In the genomic region with DNA sequence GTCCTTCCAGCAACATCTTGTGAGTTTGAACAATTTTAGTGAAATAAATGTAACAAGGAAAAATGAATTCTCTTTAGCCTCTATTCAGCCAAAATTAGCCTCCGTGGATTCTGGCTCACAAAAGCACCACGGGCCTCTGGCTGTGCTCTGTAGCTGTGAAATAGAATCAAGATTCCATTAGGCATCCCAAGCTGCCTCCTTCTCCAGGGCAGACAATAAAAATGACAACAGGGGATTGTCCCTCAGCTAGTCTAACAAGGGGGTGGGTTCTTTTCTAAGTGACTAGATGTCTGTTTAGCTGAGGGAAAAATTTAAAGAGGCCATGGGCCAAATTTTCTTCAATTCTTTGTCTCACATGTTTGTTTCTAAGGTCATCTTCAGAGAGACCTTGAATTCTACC, we compare ENCODE assay signal across 14 cellular contexts.
DNase-seq lines count a peak whose midpoint lies in the region; ATAC-seq and TF ChIP-seq lines count a peak whose summit lies in the region.
"Had no signal": no experiment of that assay in that cellular context is flagged by ENCODE, and none has a peak within 500 bp of the region (broad histone marks: within the 10 kb centered on the region; RNA-seq: fewer than 3 reads in every experiment).

No MANE protein-coding gene starts in this region.

- no peaks in the 10 kb centered on the region for H3K23me2 ChIP-seq in H9 (ENCODE audit: insufficient read length, low read depth, low read length, poor library complexity, severe bottlenecking)

- no peaks in the 10 kb centered on the region for H3K79me1 ChIP-seq in H9 (ENCODE audit: insufficient read depth, low read depth, low read length, poor library complexity, severe bottlenecking)

- H3K9me3 ChIP-seq in H9 (ENCODE audit: control insufficient read depth, low read depth, low read length) (no peaks in the 10 kb centered on the region), endodermal cell (ENCODE audit: control insufficient read depth, low read length) (no peaks in the 10 kb centered on the region)
- H3K9me3 ChIP-seq: A549 had no signal

- H3K36me3 ChIP-seq in endodermal cell (ENCODE audit: control insufficient read depth, insufficient read depth, low read length) = no peaks in the 10 kb centered on the region

- no peak overlapping the region for H3K4me3 Mint-ChIP-seq in H9
- H3K4me3 Mint-ChIP-seq in endodermal cell = no peak overlapping the region
- H3K4me3 Mint-ChIP-seq: CD14-positive monocyte; CD8-positive, alpha-beta T cell had no signal

- ATAC-seq in activated naive CD4-positive, alpha-beta T cell treated with anti-CD3 and anti-CD28 coated beads, Interleukin-2, amount 50 U/mL, for 72 hours = no peak
- no peak for ATAC-seq in GM18870 (IDR thresholded peaks at IDR 0.05; ENCODE audit: unreplicated experiment)
- ATAC-seq: A549; CD8-positive, alpha-beta T cell had no signal

- no peak overlapping the region for H3K4me3 ChIP-seq in endodermal cell (ENCODE audit: low read length)
- H3K4me3 ChIP-seq: A549 had no signal

- WGBS in H9 (ENCODE audit: extremely low coverage, insufficient read length, low lambda C conversion rate) = no CpG with 5 or more reads among the region's 2 CpGs
- WGBS in endodermal cell (ENCODE audit: insufficient coverage in 1 of 2, insufficient read length in 1 of 2), 2 experiments = 33 to 71% methylated on average over 1 to 2 of the region's 2 CpGs

- H2AK5ac ChIP-seq in H9 (ENCODE audit: insufficient read length, low read length) = no peak overlapping the region

- H3K27ac Mint-ChIP-seq in H9 = peak overlapping the region; percentile 18 to 69 (median 40); a peak in 2 of 7 replicates
- H3K27ac Mint-ChIP-seq in endodermal cell = no peak overlapping the region
- H3K27ac Mint-ChIP-seq in activated naive CD4-positive, alpha-beta T cell treated with anti-CD3 and anti-CD28 coated beads, Interleukin-2, amount 50 U/mL, for 72 hours = no peak overlapping the region
- H3K27ac Mint-ChIP-seq: CD14-positive monocyte; CD8-positive, alpha-beta T cell had no signal

- H2BK5ac ChIP-seq in H9 (ENCODE audit: insufficient read length, low read length) = no peak overlapping the region

- H3K4me2 ChIP-seq in H9 (ENCODE audit: insufficient read depth, insufficient read length, low read length) = no peak overlapping the region
- H3K4me2 ChIP-seq: A549 had no signal

- no peak overlapping the region for H3K4ac ChIP-seq in H9 (ENCODE audit: low read depth, low read length)

- H3K9me3 Mint-ChIP-seq in H9 (no peaks in the 10 kb centered on the region), endodermal cell (no peaks in the 10 kb centered on the region)
- H3K9me3 Mint-ChIP-seq in activated naive CD4-positive, alpha-beta T cell treated with anti-CD3 and anti-CD28 coated beads, Interleukin-2, amount 50 U/mL, for 72 hours = peaks cover 0 to 4% of the 10 kb centered on the region in 2 donors

- H3K27me3 Mint-ChIP-seq in H9 (ENCODE audit: low read depth) = no peaks in the 10 kb centered on the region
- no peaks in the 10 kb centered on the region for H3K27me3 Mint-ChIP-seq in endodermal cell (ENCODE audit: insufficient read depth)

- no peak overlapping the region for H2BK12ac ChIP-seq in H9 (ENCODE audit: insufficient read length, low read depth, low read length)

- no peak overlapping the region for H3K18ac ChIP-seq in H9 (ENCODE audit: insufficient read length, low read depth, low read length)

- H2BK15ac ChIP-seq in H9 (ENCODE audit: low read depth, low read length) = no peak overlapping the region

- H4K91ac ChIP-seq in H9 (ENCODE audit: insufficient read length, low read depth, low read length) = no peak overlapping the region

- H3K27me3 ChIP-seq in H9 (ENCODE audit: insufficient read depth, low read length) (no peaks in the 10 kb centered on the region), endodermal cell (ENCODE audit: control insufficient read depth, insufficient read depth, low read length, poor library complexity, severe bottlenecking) (no peaks in the 10 kb centered on the region)

- H3T11ph ChIP-seq in H9 (ENCODE audit: low read length) = no peak overlapping the region

- no peaks in the 10 kb centered on the region for H3K36me3 Mint-ChIP-seq in H9 (ENCODE audit: insufficient read depth in 1 of 3, low read depth in 3 of 3)
- no peaks in the 10 kb centered on the region for H3K36me3 Mint-ChIP-seq in endodermal cell (ENCODE audit: low read depth)
- no peaks in the 10 kb centered on the region for H3K36me3 Mint-ChIP-seq in activated naive CD4-positive, alpha-beta T cell treated with anti-CD3 and anti-CD28 coated beads, Interleukin-2, amount 50 U/mL, for 72 hours
- H3K36me3 Mint-ChIP-seq: CD14-positive monocyte; CD8-positive, alpha-beta T cell had no signal

- no peaks in the 10 kb centered on the region for H4K20me1 ChIP-seq in H9 (ENCODE audit: control insufficient read depth, insufficient read depth, insufficient read length)

- H3K4me1 ChIP-seq in H9 (ENCODE audit: insufficient read depth, low read length) (no peaks in the 10 kb centered on the region), endodermal cell (ENCODE audit: control insufficient read depth, insufficient read depth, low read length) (no peaks in the 10 kb centered on the region)
- H3K4me1 ChIP-seq: A549 had no signal

- H3K23ac ChIP-seq in H9 (ENCODE audit: insufficient read length, low read depth, low read length) = no peak overlapping the region

- H3K9ac ChIP-seq in H9 (ENCODE audit: extremely low read depth, insufficient read length, low read length) (no peak overlapping the region), endodermal cell (ENCODE audit: extremely low read depth, low read length, poor library complexity, severe bottlenecking) (no peak overlapping the region)

- H3K79me2 ChIP-seq in H9 (ENCODE audit: insufficient read depth, low read length) = no peaks in the 10 kb centered on the region

- TF ChIP-seq CTCF in H9 (conservative IDR thresholded peaks at IDR 0.05) (no peak), endodermal cell (conservative IDR thresholded peaks at IDR 0.05) (no peak)

- H3K4me1 Mint-ChIP-seq in H9 (peaks cover 9 to 10% of the 10 kb centered on the region in 2 experiments), endodermal cell (no peaks in the 10 kb centered on the region)
- H3K4me1 Mint-ChIP-seq: CD14-positive monocyte had no signal

- no peak overlapping the region for H3K27ac ChIP-seq in H9 (ENCODE audit: insufficient read length, low read depth, low read length)
- peak overlapping the region; percentile 85 for H3K27ac ChIP-seq in endodermal cell (ENCODE audit: low read depth, low read length)
- H3K27ac ChIP-seq: A549, HL-60 had no signal

- no peak overlapping the region for H4K8ac ChIP-seq in H9 (replicated peaks; ENCODE audit: insufficient read length, low read depth, low read length)

- H4K5ac ChIP-seq in H9 (ENCODE audit: insufficient read length, low read depth, low read length) = no peak overlapping the region

- H2BK20ac ChIP-seq in H9 (ENCODE audit: low read depth, low read length, poor library complexity, severe bottlenecking) = no peak overlapping the region

- no peak overlapping the region for H2BK120ac ChIP-seq in H9 (ENCODE audit: low read depth, low read length, poor library complexity, severe bottlenecking)

- H3K56ac ChIP-seq in H9 (ENCODE audit: insufficient read length, low read depth, low read length) = no peak overlapping the region

- DNase-seq in H9 = no peak
- DNase-seq in NCI-H2227 treated with DMSO at 0.1 percent for 48 hours (lab: John Stamatoyannopoulos, UW) = peak; percentile 41
- DNase-seq in endodermal cell = no peak
- peak; percentile 43 for DNase-seq in retina
- DNase-seq in activated naive CD4-positive, alpha-beta T cell treated with anti-CD3 and anti-CD28 coated beads, Interleukin-2, amount 50 U/mL, for 72 hours (ENCODE audit: low spot score in 2 of 2) = no peak
- DNase-seq in activated T-cell treated with anti-CD3 and anti-CD28 coated beads, Interleukin-2, amount 50 U/mL, for 1 hour = no peak
- DNase-seq: CD8-positive, alpha-beta T cell; COR-L47; DMS153; DND-41 had no signal

- peak overlapping the region; percentile 25 for H2AFZ ChIP-seq in H9 (ENCODE audit: low read length)

- H3K14ac ChIP-seq in H9 (ENCODE audit: insufficient read depth, low read length) = no peak overlapping the region

Comparison
In these comparisons a context has a peak if more than half of its experiments do, and no peak if none do; other contexts are left out.
1. DNase-seq: peak in NCI-H2227 treated with DMSO at 0.1 percent for 48 hours (single experiment) and retina (single experiment); none in H9 (single experiment), endodermal cell (single experiment), activated naive CD4-positive, alpha-beta T cell treated with anti-CD3 and anti-CD28 coated beads, Interleukin-2, amount 50 U/mL, for 72 hours (0 of 2) and activated T-cell treated with anti-CD3 and anti-CD28 coated beads, Interleukin-2, amount 50 U/mL, for 1 hour (single experiment).
2. H3K27ac Mint-ChIP-seq: peak in H9 (3 of 3); none in endodermal cell (single experiment) and activated naive CD4-positive, alpha-beta T cell treated with anti-CD3 and anti-CD28 coated beads, Interleukin-2, amount 50 U/mL, for 72 hours (0 of 2).